In the genomic region with DNA sequence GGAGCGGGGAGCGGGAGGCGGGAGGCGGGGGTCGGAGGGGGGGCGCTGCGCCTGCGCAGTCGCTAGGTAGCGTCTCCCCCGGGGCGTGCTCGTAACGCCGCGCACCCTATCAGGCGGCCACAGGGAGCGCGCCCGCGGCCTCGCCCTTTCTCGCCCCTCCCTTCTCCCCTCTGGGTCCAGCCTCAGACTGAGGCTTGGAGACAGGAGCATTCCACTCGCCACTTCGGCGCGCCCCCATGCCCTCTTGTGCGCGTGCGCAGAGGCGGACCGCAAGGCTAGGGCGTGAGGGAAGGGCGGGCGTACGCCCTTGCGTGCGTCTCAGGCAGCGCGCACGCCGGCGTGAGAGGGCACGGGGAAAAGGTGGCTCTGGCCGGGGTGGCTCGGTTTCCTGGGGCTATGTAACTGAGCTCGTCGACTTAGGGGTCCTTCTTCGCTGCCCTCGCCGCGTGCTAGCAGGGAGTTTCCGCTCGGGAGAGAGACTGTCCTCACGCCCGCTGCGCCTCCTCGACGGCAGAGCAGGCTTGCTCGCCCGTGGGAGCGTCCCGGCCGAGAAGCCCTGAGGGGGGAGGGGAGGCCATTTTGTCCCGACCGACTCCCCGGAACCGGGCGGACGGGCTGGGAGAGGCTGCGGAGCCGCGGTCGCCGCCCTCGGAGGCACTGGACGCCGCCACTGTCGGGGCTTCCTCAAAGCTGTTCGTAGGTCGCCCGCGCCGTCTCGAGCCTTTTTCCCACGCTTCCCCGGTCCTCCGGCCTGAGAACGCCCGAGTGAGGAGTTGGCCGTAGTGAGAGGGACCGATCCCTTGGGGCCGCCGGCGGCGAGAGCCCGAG, we compare ENCODE assay signal across 8 cellular contexts. TPM values are rescaled to one million over a fixed set of nuclear protein-coding genes. Genes with fewer than 3 reads are reported as not detected.
DNase-seq lines count a peak whose midpoint lies in the region; ATAC-seq, FAIRE-seq and TF ChIP-seq lines count a peak whose summit lies in the region.

Gene RAB10, plus strand, starts transcription at position 316 of the 828 bp plus-strand sequence. CDS start 525 bp downstream, outside the sequence.

- H3K27me3 ChIP-seq in ACC112 (ENCODE audit: insufficient read depth, low read length) = no peaks in the 10 kb centered on the region
- H3K27me3 ChIP-seq in breast epithelium = no peaks in the 10 kb centered on the region
- no peaks in the 10 kb centered on the region for H3K27me3 ChIP-seq in iPS-20b (ENCODE audit: insufficient read depth, low read length)
- no peaks in the 10 kb centered on the region for H3K27me3 ChIP-seq in small intestine (ENCODE audit: control insufficient read depth in 2 of 2, insufficient read depth in 2 of 2, low read length in 2 of 2)

- intact Hi-C loops in breast epithelium (cut with DNase I; ENCODE audit: low total_unique reads) = no loop called here

- peak within 1 kb of the TSS; percentile 97 for H3K9ac ChIP-seq in iPS-20b (ENCODE audit: low read depth, low read length)

- H3K79me2 ChIP-seq in ACC112 (ENCODE audit: control insufficient read depth, insufficient read depth, low read length, unreplicated experiment) = peaks cover 54% of the 10 kb centered on the region

- peak within 1 kb of the TSS; percentile 77 for H3K27ac ChIP-seq in ACC112 (ENCODE audit: low read depth, low read length)
- peak within 1 kb of the TSS; percentile 95 for H3K27ac ChIP-seq in VCaP
- peak within 1 kb of the TSS; percentile 97 for H3K27ac ChIP-seq in breast epithelium
- H3K27ac ChIP-seq in iPS-20b (ENCODE audit: low read length) = peak within 1 kb of the TSS; percentile 97
- H3K27ac ChIP-seq in small intestine (ENCODE audit: low read depth in 1 of 2, low read length in 1 of 2) = peak within 1 kb of the TSS; percentile 98 to 99

- H3K4me1 ChIP-seq in ACC112 (ENCODE audit: control insufficient read depth, insufficient read depth, low read length, unreplicated experiment) = peaks cover 13% of the 10 kb centered on the region
- H3K4me1 ChIP-seq in breast epithelium = no peaks in the 10 kb centered on the region
- H3K4me1 ChIP-seq in iPS-20b (ENCODE audit: insufficient read depth, low read length) = peaks cover 7% of the 10 kb centered on the region
- H3K4me1 ChIP-seq in small intestine (ENCODE audit: control insufficient read depth in 2 of 2, insufficient read depth in 1 of 2, low read depth in 1 of 2, low read length in 1 of 2) = peaks cover 4 to 7% of the 10 kb centered on the region in 2 donors

- WGBS in small intestine, 3 donors = 0% methylated on average over 44 to 96 of the region's 97 CpGs

- peak within 1 kb of the TSS; percentile 89 for H3K4me3 ChIP-seq in ACC112 (ENCODE audit: low read depth, low read length)
- H3K4me3 ChIP-seq in breast epithelium = peak within 1 kb of the TSS; percentile 84 to 95 (median 84)
- peak within 1 kb of the TSS; percentile 100 for H3K4me3 ChIP-seq in iPS-20b (ENCODE audit: low read length)
- peak within 1 kb of the TSS; percentile 93 to 95 for H3K4me3 ChIP-seq in small intestine (ENCODE audit: low read depth in 1 of 2, low read length in 2 of 2)

- ATAC-seq in GM18870 (IDR thresholded peaks at IDR 0.05; ENCODE audit: unreplicated experiment) (peak; percentile 79), HG03135 (IDR thresholded peaks at IDR 0.05; ENCODE audit: unreplicated experiment) (peak; percentile 93)

- peak within 1 kb of the TSS; percentile 86 for H2AFZ ChIP-seq in ACC112 (ENCODE audit: low read length, unreplicated experiment)

- peak; percentile 75 for TF ChIP-seq POLR2A in breast epithelium (IDR thresholded peaks at IDR 0.05)

- H3K9me3 ChIP-seq in breast epithelium (no peaks in the 10 kb centered on the region), iPS-20b (ENCODE audit: insufficient read depth, low read depth, low read length) (no peaks in the 10 kb centered on the region), small intestine (ENCODE audit: control insufficient read depth, low read depth) (no peaks in the 10 kb centered on the region)

- TF ChIP-seq CTCF in VCaP (conservative IDR thresholded peaks at IDR 0.05) (no peak), breast epithelium (IDR thresholded peaks at IDR 0.05) (peak in 1 of 3 donors; percentile 7)

- no peak for FAIRE-seq in small intestine (lab: Jason Lieb, UNC)

- H3K36me3 ChIP-seq in ACC112 (ENCODE audit: insufficient read depth, low read length) (no peaks in the 10 kb centered on the region), breast epithelium (no peaks in the 10 kb centered on the region), iPS-20b (ENCODE audit: insufficient read depth, low read depth, low read length) (peaks cover 6% of the 10 kb centered on the region; the same call in 1 of the 2 replicates), small intestine (ENCODE audit: control insufficient read depth in 2 of 2, insufficient read depth in 2 of 2, low read length in 2 of 2) (peaks cover 0 to 2% of the 10 kb centered on the region in 2 donors)

- peak; percentile 96 for DNase-seq in NCI-H2196 treated with DMSO at 0.1 percent for 48 hours (lab: John Stamatoyannopoulos, UW; ENCODE audit: unreplicated experiment)
- peak; percentile 96 to 98 for DNase-seq in breast epithelium (ENCODE audit: low spot score in 2 of 2)
- peak; percentile 99 for DNase-seq in small intestine

RNA-seq across cellular contexts. Expression of gene RAB10, which starts in this region (rescaled TPM):
- total RNA-seq in breast epithelium = 100 to 1,000 TPM in 2 of 3 donors, 10 to 100 TPM in 1; 82.6 to 101 (median 100) TPM
- 10 to 100 TPM; 39.7 to 65.5 (median 48.3) TPM for polyA plus RNA-seq in small intestine

Comparison
In these comparisons a context has a peak if more than half of its experiments do, and no peak if none do; other contexts are left out.
1. Peak in every context shown above with its lines: DNase-seq, ATAC-seq, H3K4me3 ChIP-seq and H3K27ac ChIP-seq.